11 cellular contexts compared by ENCODE assay signal in genomic region chr6:145206247-145206907, GRCh38.
DNase-seq lines count a peak whose midpoint lies in the region; ATAC-seq and TF ChIP-seq lines count a peak whose summit lies in the region.
"Had no signal": no experiment of that assay in that cellular context is flagged by ENCODE, and none has a peak within 500 bp of the region (broad histone marks: within the 10 kb centered on the region; RNA-seq: fewer than 3 reads in every experiment).

No MANE protein-coding gene starts in this region.

- H3K36me3 Mint-ChIP-seq in chondrocyte (ENCODE audit: low read depth) (no peaks in the 10 kb centered on the region), nephron progenitor cell (ENCODE audit: low read depth) (no peaks in the 10 kb centered on the region)
- no peaks in the 10 kb centered on the region for H3K36me3 Mint-ChIP-seq in stimulated activated effector memory CD8-positive, alpha-beta T cell treated with anti-CD3 and anti-CD28 coated beads, Interleukin-12 subunit alpha, Interleukin-12 subunit beta, amount 100 ng/mL, for 72 hours
- H3K36me3 Mint-ChIP-seq in activated T-helper 2 cell treated with anti-CD3 and anti-CD28 coated beads, Interferon-gamma antibody, Interleukin-2, Interleukin-4, amounts not matched to agents 10 μg/mL and 5 μg/mL and 100 μg/mL, durations not matched to agents 14 hours and 24 hours and 36 hours (ENCODE audit: low read depth): no peaks in the 10 kb centered on the region
- H3K36me3 Mint-ChIP-seq: activated naive CD4-positive, alpha-beta T cell treated with anti-CD3 and anti-CD28 coated beads, Interleukin-2, amount 50 U/mL, for 24 hours; memory B cell had no signal

- H3K4me1 Mint-ChIP-seq in chondrocyte (ENCODE audit: low read depth) (peaks cover 10% of the 10 kb centered on the region), nephron progenitor cell (peaks cover 27% of the 10 kb centered on the region)
- no peaks in the 10 kb centered on the region for H3K4me1 Mint-ChIP-seq in stimulated activated effector memory CD8-positive, alpha-beta T cell treated with anti-CD3 and anti-CD28 coated beads, Interleukin-12 subunit alpha, Interleukin-12 subunit beta, amount 100 ng/mL, for 72 hours
- H3K4me1 Mint-ChIP-seq in activated T-helper 2 cell treated with anti-CD3 and anti-CD28 coated beads, Interferon-gamma antibody, Interleukin-2, Interleukin-4, amounts not matched to agents 10 μg/mL and 5 μg/mL and 100 μg/mL, durations not matched to agents 14 hours and 24 hours and 36 hours (ENCODE audit: low read depth): no peaks in the 10 kb centered on the region
- H3K4me1 Mint-ChIP-seq: activated naive CD4-positive, alpha-beta T cell treated with anti-CD3 and anti-CD28 coated beads, Interleukin-2, amount 50 U/mL, for 24 hours; memory B cell had no signal

- intact Hi-C loops in activated T-helper 2 cell treated with anti-CD3 and anti-CD28 coated beads, Interferon-gamma antibody, Interleukin-2, Interleukin-4, amounts not matched to agents 10 μg/mL and 5 μg/mL and 100 μg/mL, durations not matched to agents 14 hours and 24 hours and 36 hours (cut with micrococcal nuclease): no loop called here

- DNase-seq in EH (ENCODE audit: low read depth) (peak; percentile 97), MV-4-11 (lab: John Stamatoyannopoulos, UW) (peak; percentile 40), chondrocyte (ENCODE audit: low spot score) (no peak), nephron progenitor cell (no peak)
- no peak for DNase-seq in stimulated activated effector memory CD8-positive, alpha-beta T cell treated with anti-CD3 and anti-CD28 coated beads, Interleukin-12 subunit alpha, Interleukin-12 subunit beta, amount 100 ng/mL, for 72 hours (ENCODE audit: low spot score in 2 of 2)
- DNase-seq in activated T-helper 2 cell treated with anti-CD3 and anti-CD28 coated beads, Interferon-gamma antibody, Interleukin-2, Interleukin-4, amounts not matched to agents 10 μg/mL and 5 μg/mL and 100 μg/mL, durations not matched to agents 14 hours and 24 hours and 36 hours (ENCODE audit: low spot score): no peak
- DNase-seq in effector CD4-positive, alpha-beta T cell: no peak
- DNase-seq: CD4-positive, alpha-beta T cell had no signal

- H3K9me3 Mint-ChIP-seq in chondrocyte (ENCODE audit: low read depth): no peaks in the 10 kb centered on the region
- H3K9me3 Mint-ChIP-seq in nephron progenitor cell: no peaks in the 10 kb centered on the region
- no peaks in the 10 kb centered on the region for H3K9me3 Mint-ChIP-seq in stimulated activated effector memory CD8-positive, alpha-beta T cell treated with anti-CD3 and anti-CD28 coated beads, Interleukin-12 subunit alpha, Interleukin-12 subunit beta, amount 100 ng/mL, for 72 hours
- no peaks in the 10 kb centered on the region for H3K9me3 Mint-ChIP-seq in activated T-helper 2 cell treated with anti-CD3 and anti-CD28 coated beads, Interferon-gamma antibody, Interleukin-2, Interleukin-4, amounts not matched to agents 10 μg/mL and 5 μg/mL and 100 μg/mL, durations not matched to agents 14 hours and 24 hours and 36 hours
- H3K9me3 Mint-ChIP-seq: activated naive CD4-positive, alpha-beta T cell treated with anti-CD3 and anti-CD28 coated beads, Interleukin-2, amount 50 U/mL, for 24 hours; CD4-positive, alpha-beta T cell; memory B cell had no signal

- no peak for TF ChIP-seq CTCF in chondrocyte (IDR thresholded peaks at IDR 0.05)
- no peak for TF ChIP-seq CTCF in nephron progenitor cell (IDR thresholded peaks at IDR 0.05)

- no peaks in the 10 kb centered on the region for H3K27me3 Mint-ChIP-seq in chondrocyte (ENCODE audit: low read depth)
- H3K27me3 Mint-ChIP-seq in nephron progenitor cell (ENCODE audit: low read depth, poor library complexity): no peaks in the 10 kb centered on the region
- peaks cover 2% of the 10 kb centered on the region for H3K27me3 Mint-ChIP-seq in activated T-helper 2 cell treated with anti-CD3 and anti-CD28 coated beads, Interferon-gamma antibody, Interleukin-2, Interleukin-4, amounts not matched to agents 10 μg/mL and 5 μg/mL and 100 μg/mL, durations not matched to agents 14 hours and 24 hours and 36 hours (ENCODE audit: low read depth)

- peak overlapping the region; percentile 83 for H3K27ac Mint-ChIP-seq in chondrocyte (ENCODE audit: unreplicated experiment)
- peak overlapping the region; percentile 5 for H3K27ac Mint-ChIP-seq in nephron progenitor cell
- H3K27ac Mint-ChIP-seq in stimulated activated effector memory CD8-positive, alpha-beta T cell treated with anti-CD3 and anti-CD28 coated beads, Interleukin-12 subunit alpha, Interleukin-12 subunit beta, amount 100 ng/mL, for 72 hours: no peak overlapping the region
- H3K27ac Mint-ChIP-seq in activated T-helper 2 cell treated with anti-CD3 and anti-CD28 coated beads, Interferon-gamma antibody, Interleukin-2, Interleukin-4, amounts not matched to agents 10 μg/mL and 5 μg/mL and 100 μg/mL, durations not matched to agents 14 hours and 24 hours and 36 hours: no peak overlapping the region
- H3K27ac Mint-ChIP-seq: activated naive CD4-positive, alpha-beta T cell treated with anti-CD3 and anti-CD28 coated beads, Interleukin-2, amount 50 U/mL, for 24 hours; CD4-positive, alpha-beta T cell; memory B cell had no signal

- no peak overlapping the region for H3K4me3 Mint-ChIP-seq in chondrocyte (ENCODE audit: unreplicated experiment)
- no peak overlapping the region for H3K4me3 Mint-ChIP-seq in nephron progenitor cell
- no peak overlapping the region for H3K4me3 Mint-ChIP-seq in stimulated activated effector memory CD8-positive, alpha-beta T cell treated with anti-CD3 and anti-CD28 coated beads, Interleukin-12 subunit alpha, Interleukin-12 subunit beta, amount 100 ng/mL, for 72 hours
- H3K4me3 Mint-ChIP-seq in activated T-helper 2 cell treated with anti-CD3 and anti-CD28 coated beads, Interferon-gamma antibody, Interleukin-2, Interleukin-4, amounts not matched to agents 10 μg/mL and 5 μg/mL and 100 μg/mL, durations not matched to agents 14 hours and 24 hours and 36 hours (ENCODE audit: low read depth): no peak overlapping the region
- H3K4me3 Mint-ChIP-seq: activated naive CD4-positive, alpha-beta T cell treated with anti-CD3 and anti-CD28 coated beads, Interleukin-2, amount 50 U/mL, for 24 hours; CD4-positive, alpha-beta T cell; memory B cell had no signal

- ATAC-seq in stimulated activated effector memory CD8-positive, alpha-beta T cell treated with anti-CD3 and anti-CD28 coated beads, Interleukin-12 subunit alpha, Interleukin-12 subunit beta, amount 100 ng/mL, for 72 hours: no peak
- no peak for ATAC-seq in GM19023 (IDR thresholded peaks at IDR 0.05; ENCODE audit: unreplicated experiment)

Comparison
In these comparisons a context has a peak if more than half of its experiments do, and no peak if none do; other contexts are left out.
1. DNase-seq: peak in EH (single experiment) and MV-4-11 (single experiment); none in chondrocyte (single experiment), nephron progenitor cell (single experiment), stimulated activated effector memory CD8-positive, alpha-beta T cell treated with anti-CD3 and anti-CD28 coated beads, Interleukin-12 subunit alpha, Interleukin-12 subunit beta, amount 100 ng/mL, for 72 hours (0 of 2), activated T-helper 2 cell treated with anti-CD3 and anti-CD28 coated beads, Interferon-gamma antibody, Interleukin-2, Interleukin-4, amounts not matched to agents 10 μg/mL and 5 μg/mL and 100 μg/mL, durations not matched to agents 14 hours and 24 hours and 36 hours (single experiment) and effector CD4-positive, alpha-beta T cell (single experiment).
2. H3K27ac Mint-ChIP-seq: peak in chondrocyte (single experiment) and nephron progenitor cell (single experiment); none in stimulated activated effector memory CD8-positive, alpha-beta T cell treated with anti-CD3 and anti-CD28 coated beads, Interleukin-12 subunit alpha, Interleukin-12 subunit beta, amount 100 ng/mL, for 72 hours (single experiment) and activated T-helper 2 cell treated with anti-CD3 and anti-CD28 coated beads, Interferon-gamma antibody, Interleukin-2, Interleukin-4, amounts not matched to agents 10 μg/mL and 5 μg/mL and 100 μg/mL, durations not matched to agents 14 hours and 24 hours and 36 hours (single experiment).